Comparison of ENCODE assay signal across 8 cellular contexts in genomic region chr2:85998071-85998991, GRCh38.
DNase-seq lines count a peak whose midpoint lies in the region; ATAC-seq and TF ChIP-seq lines count a peak whose summit lies in the region.

No MANE protein-coding gene starts in this region.

- H3K27me3 ChIP-seq in H9 (ENCODE audit: insufficient read depth, low read length) (no peaks in the 10 kb centered on the region), hepatocyte (no peaks in the 10 kb centered on the region), stomach (no peaks in the 10 kb centered on the region)

- H3K4me1 ChIP-seq in H9 (ENCODE audit: insufficient read depth, low read length) (no peaks in the 10 kb centered on the region), hepatocyte (ENCODE audit: insufficient read depth) (peaks cover 46% of the 10 kb centered on the region), stomach (peaks cover 43 to 66% (median 50%) of the 10 kb centered on the region in 4 donors)

- H3K9ac ChIP-seq in H9 (ENCODE audit: extremely low read depth, insufficient read length, low read length): no peak overlapping the region

- peaks cover 0 to 2% (median 0%) of the 10 kb centered on the region in 3 experiments; a peak in 1 of 7 replicates for H3K36me3 Mint-ChIP-seq in H9 (ENCODE audit: insufficient read depth in 1 of 3, low read depth in 3 of 3)
- H3K36me3 Mint-ChIP-seq in activated T-helper 2 cell treated with anti-CD3 and anti-CD28 coated beads, Interferon-gamma antibody, Interleukin-2, Interleukin-4, amounts not matched to agents 10 μg/mL and 5 μg/mL and 100 μg/mL, durations not matched to agents 14 hours and 24 hours and 36 hours (ENCODE audit: low read depth): peaks cover 3% of the 10 kb centered on the region

- no peak overlapping the region for H2BK12ac ChIP-seq in H9 (ENCODE audit: insufficient read length, low read depth, low read length)

- peaks cover 0 to 3% of the 10 kb centered on the region in 2 experiments; a peak in 1 of 5 replicates for H3K9me3 Mint-ChIP-seq in H9
- H3K9me3 Mint-ChIP-seq in activated T-helper 2 cell treated with anti-CD3 and anti-CD28 coated beads, Interferon-gamma antibody, Interleukin-2, Interleukin-4, amounts not matched to agents 10 μg/mL and 5 μg/mL and 100 μg/mL, durations not matched to agents 14 hours and 24 hours and 36 hours: peaks cover 4% of the 10 kb centered on the region

- H2BK15ac ChIP-seq in H9 (ENCODE audit: low read depth, low read length): no peak overlapping the region

- H4K8ac ChIP-seq in H9 (replicated peaks; ENCODE audit: insufficient read length, low read depth, low read length): no peak overlapping the region

- no peak for ATAC-seq in HG02798 (IDR thresholded peaks at IDR 0.05; ENCODE audit: poor library complexity, unreplicated experiment)
- no peak for ATAC-seq in HG03280 (IDR thresholded peaks at IDR 0.05; ENCODE audit: unreplicated experiment)

- H4K20me1 ChIP-seq in H9 (ENCODE audit: control insufficient read depth, insufficient read depth, insufficient read length): no peaks in the 10 kb centered on the region
- H4K20me1 ChIP-seq in hepatocyte (ENCODE audit: insufficient read depth, poor library complexity, severe bottlenecking): no peaks in the 10 kb centered on the region

- H4K5ac ChIP-seq in H9 (ENCODE audit: insufficient read length, low read depth, low read length): no peak overlapping the region

- intact Hi-C loops in activated T-helper 2 cell treated with anti-CD3 and anti-CD28 coated beads, Interferon-gamma antibody, Interleukin-2, Interleukin-4, amounts not matched to agents 10 μg/mL and 5 μg/mL and 100 μg/mL, durations not matched to agents 14 hours and 24 hours and 36 hours (cut with micrococcal nuclease): loop anchor here (10.0 kb wide), 1 partner anchor 144 kb away; no protein-coding TSS in a partner anchor
- intact Hi-C loops in stomach (cut with DNase I; ENCODE audit: low total_unique reads): no loop called here

- no peak overlapping the region for H3K27ac ChIP-seq in H9 (ENCODE audit: insufficient read length, low read depth, low read length)
- H3K27ac ChIP-seq in hepatocyte: peak overlapping the region; percentile 90
- peak overlapping the region; percentile 65 to 82 (median 80) for H3K27ac ChIP-seq in stomach

- no peaks in the 10 kb centered on the region for H3K9me2 ChIP-seq in hepatocyte (replicated peaks; ENCODE audit: insufficient read depth)

- H3K79me2 ChIP-seq in H9 (ENCODE audit: insufficient read depth, low read length) (no peaks in the 10 kb centered on the region), hepatocyte (no peaks in the 10 kb centered on the region)

- no peaks in the 10 kb centered on the region for H3K23me2 ChIP-seq in H9 (ENCODE audit: insufficient read length, low read depth, low read length, poor library complexity, severe bottlenecking)

- DNase-seq in H9: peak; percentile 27
- DNase-seq in activated T-helper 2 cell treated with anti-CD3 and anti-CD28 coated beads, Interferon-gamma antibody, Interleukin-2, Interleukin-4, amounts not matched to agents 10 μg/mL and 5 μg/mL and 100 μg/mL, durations not matched to agents 14 hours and 24 hours and 36 hours (ENCODE audit: low spot score): no peak
- DNase-seq in hepatocyte (ENCODE audit: low spot score): peak; percentile 41
- no peak for DNase-seq in stomach
- no peak for DNase-seq in stimulated activated CD4-positive, alpha-beta T cell treated with anti-CD3 and anti-CD28 coated beads, Interleukin-2, amount 100 ng/mL, for 48 hours
- no peak for DNase-seq in NCI-H2227 (lab: John Stamatoyannopoulos, UW; ENCODE audit: unreplicated experiment)

- H2BK20ac ChIP-seq in H9 (ENCODE audit: low read depth, low read length, poor library complexity, severe bottlenecking): no peak overlapping the region

- H3K4me3 ChIP-seq in hepatocyte (no peak overlapping the region), stomach (no peak overlapping the region)

- H3K23ac ChIP-seq in H9 (ENCODE audit: insufficient read length, low read depth, low read length): no peak overlapping the region

- no peak overlapping the region for H2BK120ac ChIP-seq in H9 (ENCODE audit: low read depth, low read length, poor library complexity, severe bottlenecking)

- no peak overlapping the region for H2AK5ac ChIP-seq in H9 (ENCODE audit: insufficient read length, low read length)

- no peak overlapping the region for H3K4ac ChIP-seq in H9 (ENCODE audit: low read depth, low read length)

- H3K4me3 Mint-ChIP-seq in H9: no peak overlapping the region
- no peak overlapping the region for H3K4me3 Mint-ChIP-seq in activated T-helper 2 cell treated with anti-CD3 and anti-CD28 coated beads, Interferon-gamma antibody, Interleukin-2, Interleukin-4, amounts not matched to agents 10 μg/mL and 5 μg/mL and 100 μg/mL, durations not matched to agents 14 hours and 24 hours and 36 hours (ENCODE audit: low read depth)

- H3T11ph ChIP-seq in H9 (ENCODE audit: low read length): no peak overlapping the region

- no peak for TF ChIP-seq CTCF in H9 (conservative IDR thresholded peaks at IDR 0.05)
- no peak for TF ChIP-seq CTCF in hepatocyte (IDR thresholded peaks at IDR 0.05; ENCODE audit: poor library complexity)
- TF ChIP-seq CTCF in stomach (IDR thresholded peaks at IDR 0.05): no peak

- no peaks in the 10 kb centered on the region for H3K79me1 ChIP-seq in H9 (ENCODE audit: insufficient read depth, low read depth, low read length, poor library complexity, severe bottlenecking)

- H3K4me2 ChIP-seq in H9 (ENCODE audit: insufficient read depth, insufficient read length, low read length): no peak overlapping the region
- H3K4me2 ChIP-seq in hepatocyte: peak overlapping the region; percentile 45

- TF ChIP-seq EP300 in stomach (IDR thresholded peaks at IDR 0.05): no peak

- peaks cover 7 to 13% of the 10 kb centered on the region in 2 experiments for H3K4me1 Mint-ChIP-seq in H9
- H3K4me1 Mint-ChIP-seq in activated T-helper 2 cell treated with anti-CD3 and anti-CD28 coated beads, Interferon-gamma antibody, Interleukin-2, Interleukin-4, amounts not matched to agents 10 μg/mL and 5 μg/mL and 100 μg/mL, durations not matched to agents 14 hours and 24 hours and 36 hours (ENCODE audit: low read depth): peaks cover 73% of the 10 kb centered on the region

- H2BK5ac ChIP-seq in H9 (ENCODE audit: insufficient read length, low read length): no peak overlapping the region

- H2AFZ ChIP-seq in H9 (ENCODE audit: low read length): no peak overlapping the region
- H2AFZ ChIP-seq in hepatocyte: peak overlapping the region; percentile 1

- no peak overlapping the region for H3K56ac ChIP-seq in H9 (ENCODE audit: insufficient read length, low read depth, low read length)

- H3K14ac ChIP-seq in H9 (ENCODE audit: insufficient read depth, low read length): no peak overlapping the region

- no peak overlapping the region for H4K91ac ChIP-seq in H9 (ENCODE audit: insufficient read length, low read depth, low read length)

- WGBS in H9 (ENCODE audit: extremely low coverage, insufficient read length, low lambda C conversion rate): no CpG with 5 or more reads among the region's 18 CpGs
- WGBS in hepatocyte (ENCODE audit: low lambda C conversion rate, missing lambda C conversion rate): 50% methylated on average over 16 of the region's 18 CpGs
- 53 to 61% (median 58%) methylated on average over 18 of the region's 18 CpGs for WGBS in stomach, 5 donors

- H3K36me3 ChIP-seq in hepatocyte (replicated peaks; ENCODE audit: insufficient read depth, low read depth): no peaks in the 10 kb centered on the region
- no peaks in the 10 kb centered on the region for H3K36me3 ChIP-seq in stomach

- no peak overlapping the region for H3K27ac Mint-ChIP-seq in H9
- H3K27ac Mint-ChIP-seq in activated T-helper 2 cell treated with anti-CD3 and anti-CD28 coated beads, Interferon-gamma antibody, Interleukin-2, Interleukin-4, amounts not matched to agents 10 μg/mL and 5 μg/mL and 100 μg/mL, durations not matched to agents 14 hours and 24 hours and 36 hours: peak overlapping the region; percentile 77

- no peak for TF ChIP-seq POLR2A in stomach (IDR thresholded peaks at IDR 0.05)

- no peak overlapping the region for H3K18ac ChIP-seq in H9 (ENCODE audit: insufficient read length, low read depth, low read length)

- no peaks in the 10 kb centered on the region for H3K27me3 Mint-ChIP-seq in H9 (ENCODE audit: low read depth)
- H3K27me3 Mint-ChIP-seq in activated T-helper 2 cell treated with anti-CD3 and anti-CD28 coated beads, Interferon-gamma antibody, Interleukin-2, Interleukin-4, amounts not matched to agents 10 μg/mL and 5 μg/mL and 100 μg/mL, durations not matched to agents 14 hours and 24 hours and 36 hours (ENCODE audit: low read depth): no peaks in the 10 kb centered on the region

- H3K9me3 ChIP-seq in H9 (ENCODE audit: control insufficient read depth, low read depth, low read length): no peaks in the 10 kb centered on the region
- no peaks in the 10 kb centered on the region for H3K9me3 ChIP-seq in hepatocyte (ENCODE audit: low read depth)
- H3K9me3 ChIP-seq in stomach: no peaks in the 10 kb centered on the region

Comparison
In these comparisons a context has a peak if more than half of its experiments do, and no peak if none do; other contexts are left out.
1. DNase-seq: peak in H9 (single experiment) and hepatocyte (single experiment); none in activated T-helper 2 cell treated with anti-CD3 and anti-CD28 coated beads, Interferon-gamma antibody, Interleukin-2, Interleukin-4, amounts not matched to agents 10 μg/mL and 5 μg/mL and 100 μg/mL, durations not matched to agents 14 hours and 24 hours and 36 hours (single experiment), stomach (single experiment), stimulated activated CD4-positive, alpha-beta T cell treated with anti-CD3 and anti-CD28 coated beads, Interleukin-2, amount 100 ng/mL, for 48 hours (0 of 2) and NCI-H2227 (single experiment).